In the genomic region with DNA sequence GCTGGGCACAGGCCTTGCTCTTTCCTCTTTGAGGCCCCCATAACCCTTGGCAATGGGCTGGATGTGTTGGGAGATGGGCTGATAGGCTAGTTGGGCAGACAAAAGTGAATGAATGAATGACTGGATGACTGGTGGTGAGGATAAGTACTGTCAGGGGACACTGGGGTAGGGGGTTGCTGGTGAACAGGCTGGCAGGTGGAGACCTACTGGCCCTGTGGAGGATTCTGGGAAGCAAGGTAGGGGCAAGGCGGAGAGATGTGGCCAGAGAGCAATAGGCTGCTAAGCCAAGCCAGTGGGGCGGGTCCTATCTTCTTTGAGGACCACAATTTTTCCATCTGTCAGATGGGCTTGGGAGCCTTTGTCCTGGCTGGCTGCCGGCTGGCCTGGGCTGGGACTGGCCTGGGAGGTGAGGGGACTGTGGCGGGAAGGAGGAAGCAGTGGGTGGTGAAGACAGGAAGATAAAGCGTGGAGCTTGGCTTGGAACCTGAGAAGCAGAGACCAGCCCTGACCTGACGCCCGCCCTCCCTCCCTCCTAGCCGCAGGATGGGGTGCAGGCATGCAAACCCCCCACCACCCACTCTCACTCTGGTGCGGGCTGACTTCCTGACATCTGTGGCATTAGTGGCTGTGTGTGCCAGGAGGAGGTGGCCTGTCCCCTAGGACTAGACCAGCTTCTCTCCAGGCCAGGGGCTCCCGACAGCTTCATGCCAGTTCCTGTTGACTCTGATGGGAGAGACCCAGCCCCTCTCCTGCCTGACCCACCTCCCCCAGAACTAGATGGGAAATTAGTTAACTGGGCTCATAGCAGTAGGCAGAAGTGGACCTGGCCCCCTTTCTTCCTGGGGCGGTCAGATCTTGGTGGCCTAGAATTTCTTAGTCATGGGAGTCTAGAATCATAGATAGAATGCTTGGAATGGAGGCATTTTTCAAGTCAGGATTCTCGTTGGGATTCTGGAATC, we compare ENCODE assay signal across 9 cellular contexts. TPM values are rescaled to one million over a fixed set of nuclear protein-coding genes. Genes with fewer than 3 reads are reported as not detected.
A peak's percentile ranks its signal among the peaks of the same experiment; 100 is the strongest.
DNase-seq lines count a peak whose midpoint lies in the region; ATAC-seq, FAIRE-seq and TF ChIP-seq lines count a peak whose summit lies in the region.
"Had no signal": no experiment of that assay in that cellular context is flagged by ENCODE, and none has a peak within 500 bp of the region (broad histone marks: within the 10 kb centered on the region; RNA-seq: fewer than 3 reads in every experiment).

No MANE protein-coding gene starts in this region.

- POLR2A ChIA-PET in activated B cell treated with CpG ODN at 0.5 μM for 24 hours (lab: Charles Lee): interaction anchor here (16.5 to 17.0 kb wide), 3 partner anchors 3 to 20 kb away, joined by 417 to 676 read pairs (median 676); a partner anchor contains a TSS

- H3K27me3 Mint-ChIP-seq in activated B cell treated with CpG ODN at 0.5 μM for 24 hours: no peaks in the 10 kb centered on the region

- CTCF ChIA-PET in activated B cell treated with CpG ODN at 0.5 μM for 24 hours (lab: Charles Lee): interaction anchor here (1.2 to 5.5 kb wide), 2 partner anchors 21 to 108 kb away, joined by 3 to 51 read pairs; no protein-coding TSS in a partner anchor

- no peak for FAIRE-seq in H54 (lab: Jason Lieb, UNC)

- peaks cover 94% of the 10 kb centered on the region for H3K4me1 Mint-ChIP-seq in activated B cell treated with CpG ODN at 0.5 μM for 24 hours

- no peak for ATAC-seq in activated B cell treated with CpG ODN at 0.5 μM for 24 hours (ENCODE audit: low read depth)
- ATAC-seq in HG03159 (IDR thresholded peaks at IDR 0.05; ENCODE audit: unreplicated experiment): no peak

- peaks cover 14% of the 10 kb centered on the region for H3K36me3 Mint-ChIP-seq in activated B cell treated with CpG ODN at 0.5 μM for 24 hours (ENCODE audit: low read depth)

- no peak for TF ChIP-seq CTCF in activated B cell treated with CpG ODN at 0.5 μM for 24 hours (IDR thresholded peaks at IDR 0.05)

- peak overlapping the region; percentile 94 for H3K27ac Mint-ChIP-seq in activated B cell treated with CpG ODN at 0.5 μM for 24 hours

- DNase-seq in H4 (ENCODE audit: low spot score) (peak; percentile 80), activated B cell treated with CpG ODN at 0.5 μM for 24 hours (no peak), kidney tubule cell (ENCODE audit: low spot score) (peak; percentile 65), superior temporal gyrus (ENCODE audit: extremely low spot score) (peak; percentile 42), RKO (ENCODE audit: low spot score) (no peak), H54 (ENCODE audit: insufficient read length, low spot score) (no peak), SIG-M5 treated with dmso at 0.1 percent for 504 hours (lab: John Stamatoyannopoulos, UW; ENCODE audit: unreplicated experiment) (no peak)
- DNase-seq: activated CD4-positive, alpha-beta T cell treated with anti-CD3 and anti-CD28 coated beads, Interleukin-2, amount 50 U/mL, for 1 hour had no signal

- H3K4me3 Mint-ChIP-seq in activated B cell treated with CpG ODN at 0.5 μM for 24 hours: peak overlapping the region; percentile 81

- H3K9me3 Mint-ChIP-seq in activated B cell treated with CpG ODN at 0.5 μM for 24 hours: no peaks in the 10 kb centered on the region

- intact Hi-C loops in activated B cell treated with CpG ODN at 0.5 μM for 24 hours (cut with micrococcal nuclease): no loop called here

- TF ChIP-seq POLR2A in H54 (IDR thresholded peaks at IDR 0.05; ENCODE audit: low read depth, low read length): no peak

RNA-seq across cellular contexts. Expression of a gene that starts 9.5 kb away (rescaled TPM):
- 46.9 and 55.1 TPM in 2 replicates for total RNA-seq in H4 (2014; rRNA removed; shearing (Covaris generic))
- 94.9 and 115 TPM in 2 replicates for total RNA-seq in activated B cell treated with CpG ODN at 0.5 μM for 24 hours

Comparison
In these comparisons a context has a peak if more than half of its experiments do, and no peak if none do; other contexts are left out.
1. DNase-seq: peak in H4 (single experiment), kidney tubule cell (single experiment) and superior temporal gyrus (single experiment); none in activated B cell treated with CpG ODN at 0.5 μM for 24 hours (single experiment), RKO (single experiment), H54 (single experiment) and SIG-M5 treated with dmso at 0.1 percent for 504 hours (single experiment).